ENCODE assay signal across 8 cellular contexts in genomic region chr19:35744688-35745327, GRCh38. TPM values are rescaled to one million over a fixed set of nuclear protein-coding genes. Genes with fewer than 3 reads are reported as not detected.
A peak's percentile ranks its signal among the peaks of the same experiment; 100 is the strongest.
DNase-seq lines count a peak whose midpoint lies in the region; ATAC-seq and TF ChIP-seq lines count a peak whose summit lies in the region.

No MANE protein-coding gene starts in this region.

- H3K27me3 ChIP-seq in CD4-positive, alpha-beta T cell (ENCODE audit: control insufficient read depth, insufficient read depth, low read length), result no peaks in the 10 kb centered on the region
- H3K27me3 ChIP-seq in naive thymus-derived CD4-positive, alpha-beta T cell (ENCODE audit: control insufficient read depth in 2 of 2, insufficient read depth in 2 of 2, low read length in 2 of 2), result no peaks in the 10 kb centered on the region

- H3K9me3 Mint-ChIP-seq in CD4-positive, alpha-beta T cell, result no peaks in the 10 kb centered on the region
- peaks cover 0 to 2% (median 0%) of the 10 kb centered on the region in 11 donors for H3K9me3 Mint-ChIP-seq in naive thymus-derived CD4-positive, alpha-beta T cell
- no peaks in the 10 kb centered on the region for H3K9me3 Mint-ChIP-seq in stimulated activated memory B cell treated with anti-CD40 and anti-IgM and Interleukin-4, amounts not matched to agents 10 μg/mL and 1 μg/mL and 100 μg/mL, for 72 hours

- ATAC-seq in CD4-positive, alpha-beta T cell (ENCODE audit: poor library complexity), result peak; percentile 59
- ATAC-seq in GM21447 (IDR thresholded peaks at IDR 0.05; ENCODE audit: unreplicated experiment), result peak; percentile 40
- ATAC-seq in naive thymus-derived CD4-positive, alpha-beta T cell, result peak; percentile 75
- ATAC-seq in stimulated activated memory B cell treated with anti-CD40 and anti-IgM and Interleukin-4, amounts not matched to agents 10 μg/mL and 1 μg/mL and 100 μg/mL, for 72 hours, result peak; percentile 76

- CTCF ChIA-PET in CD4-positive, alpha-beta T cell (lab: Charles Lee), result interaction anchor here (0.7 to 0.9 kb wide), 2 partner anchors 96 to 186 kb away, joined by 3 to 4 read pairs; no protein-coding TSS in a partner anchor
- CTCF ChIA-PET in naive thymus-derived CD4-positive, alpha-beta T cell (lab: Charles Lee), result interaction anchor here (0.6 to 1.2 kb wide), 2 partner anchors 17 to 19 kb away, joined by 3 read pairs; no protein-coding TSS in a partner anchor

- peak overlapping the region; percentile 98 for H3K27ac ChIP-seq in CD4-positive, alpha-beta T cell (ENCODE audit: low read depth, low read length)
- H3K27ac ChIP-seq in naive thymus-derived CD4-positive, alpha-beta T cell (ENCODE audit: low read depth, low read length), result peak overlapping the region; percentile 98

- H3K4me1 ChIP-seq in naive thymus-derived CD4-positive, alpha-beta T cell (ENCODE audit: control insufficient read depth in 2 of 2, insufficient read depth in 2 of 2, low read length in 2 of 2), result peaks cover 43 to 44% of the 10 kb centered on the region in 2 donors

- H3K36me3 ChIP-seq in naive thymus-derived CD4-positive, alpha-beta T cell (ENCODE audit: control insufficient read depth in 2 of 3, insufficient read depth in 3 of 3, low read length in 3 of 3), result peaks cover 0 to 11% (median 0%) of the 10 kb centered on the region in 3 experiments

- peaks cover 37% of the 10 kb centered on the region for H3K36me3 Mint-ChIP-seq in CD4-positive, alpha-beta T cell (ENCODE audit: low read depth)
- peaks cover 3 to 11% (median 5%) of the 10 kb centered on the region in 5 donors for H3K36me3 Mint-ChIP-seq in naive thymus-derived CD4-positive, alpha-beta T cell
- H3K36me3 Mint-ChIP-seq in stimulated activated memory B cell treated with anti-CD40 and anti-IgM and Interleukin-4, amounts not matched to agents 10 μg/mL and 1 μg/mL and 100 μg/mL, for 72 hours, result peaks cover 17% of the 10 kb centered on the region

- H3K27ac Mint-ChIP-seq in CD4-positive, alpha-beta T cell, result peak overlapping the region; percentile 98
- H3K27ac Mint-ChIP-seq in naive thymus-derived CD4-positive, alpha-beta T cell, result peak overlapping the region; percentile 96 to 100 (median 99)
- H3K27ac Mint-ChIP-seq in stimulated activated memory B cell treated with anti-CD40 and anti-IgM and Interleukin-4, amounts not matched to agents 10 μg/mL and 1 μg/mL and 100 μg/mL, for 72 hours, result peak overlapping the region; percentile 99

- peak overlapping the region; percentile 94 for H3K4me3 Mint-ChIP-seq in CD4-positive, alpha-beta T cell
- H3K4me3 Mint-ChIP-seq in naive thymus-derived CD4-positive, alpha-beta T cell, result peak overlapping the region; percentile 87 to 100 (median 96)
- H3K4me3 Mint-ChIP-seq in stimulated activated memory B cell treated with anti-CD40 and anti-IgM and Interleukin-4, amounts not matched to agents 10 μg/mL and 1 μg/mL and 100 μg/mL, for 72 hours, result peak overlapping the region; percentile 97

- H3K4me1 Mint-ChIP-seq in CD4-positive, alpha-beta T cell (ENCODE audit: low read depth), result peaks cover 55% of the 10 kb centered on the region
- H3K4me1 Mint-ChIP-seq in naive thymus-derived CD4-positive, alpha-beta T cell, result peaks cover 23 to 74% (median 58%) of the 10 kb centered on the region in 7 donors
- peaks cover 67% of the 10 kb centered on the region for H3K4me1 Mint-ChIP-seq in stimulated activated memory B cell treated with anti-CD40 and anti-IgM and Interleukin-4, amounts not matched to agents 10 μg/mL and 1 μg/mL and 100 μg/mL, for 72 hours

- POLR2A ChIA-PET in CD4-positive, alpha-beta T cell (lab: Charles Lee), result interaction anchor here (0.6 to 2.2 kb wide), 18 partner anchors 10 to 310 kb away, joined by 3 to 23 read pairs (median 6); partner anchors contain the start of genes ALKBH6, COX6B1, HSPB6 and KMT2B
- POLR2A ChIA-PET in naive thymus-derived CD4-positive, alpha-beta T cell (lab: Charles Lee), result interaction anchor here (0.5 to 2.9 kb wide), 22 partner anchors 8 to 579 kb away, joined by 3 to 20 read pairs (median 3); partner anchors contain the start of genes COX6B1, HSPB6, KMT2B and POLR2I

- peak overlapping the region; percentile 98 for H3K4me3 ChIP-seq in LNCaP clone FGC (ENCODE audit: low read depth, low read length)
- peak overlapping the region; percentile 99 for H3K4me3 ChIP-seq in naive thymus-derived CD4-positive, alpha-beta T cell (ENCODE audit: low read length)

- intact Hi-C loops in CD4-positive, alpha-beta T cell (cut with DNase I, micrococcal nuclease), result loop anchor here (1.0 to 10.0 kb wide), 7 partner anchors 28 to 370 kb away; partner anchors contain the start of genes COX6B1 (in 1 of the 2), OVOL3 (in 1 of the 2), POLR2I (in 1 of the 2) and TBCB (in 1 of the 2)
- intact Hi-C loops in naive thymus-derived CD4-positive, alpha-beta T cell (cut with micrococcal nuclease), result loop anchor here (1.0 to 10.0 kb wide), 15 partner anchors 28 to 1068 kb away; partner anchors contain the start of genes TBCB (in 2 of the 2), COX6B1 (in 1 of the 2), POLR2I (in 1 of the 2) and SCGB2B2 (in 1 of the 2)

- peak; percentile 87 to 94 (median 89) for DNase-seq in CD4-positive, alpha-beta T cell
- peak; percentile 81 for DNase-seq in LNCaP clone FGC (ENCODE audit: low read depth)
- DNase-seq in RPMI7951 (ENCODE audit: low read depth), result peak; percentile 96
- DNase-seq in activated T-helper 1 cell treated with anti-CD3 and anti-CD28 coated beads, Interleukin-2, amount 50 U/mL, for 16 hours (ENCODE audit: low read depth in 1 of 2, low spot score in 1 of 2), result peak; percentile 82 to 86
- peak; percentile 94 for DNase-seq in fibroblast of gingiva (ENCODE audit: low read depth)
- peak; percentile 77 to 98 (median 95) for DNase-seq in naive thymus-derived CD4-positive, alpha-beta T cell

- H3K9me3 ChIP-seq in CD4-positive, alpha-beta T cell (ENCODE audit: control insufficient read depth, low read length), result no peaks in the 10 kb centered on the region
- no peaks in the 10 kb centered on the region for H3K9me3 ChIP-seq in naive thymus-derived CD4-positive, alpha-beta T cell (ENCODE audit: control insufficient read depth in 2 of 3, low read length in 3 of 3)

- TF ChIP-seq CTCF in CD4-positive, alpha-beta T cell (IDR thresholded peaks at IDR 0.05), result no peak
- TF ChIP-seq CTCF in LNCaP clone FGC (IDR thresholded peaks at IDR 0.05; ENCODE audit: control insufficient read depth, extremely low read depth, insufficient read depth), result peak; percentile 32

- H3K27me3 Mint-ChIP-seq in CD4-positive, alpha-beta T cell, result no peaks in the 10 kb centered on the region
- peaks cover 0 to 2% (median 0%) of the 10 kb centered on the region in 5 donors for H3K27me3 Mint-ChIP-seq in naive thymus-derived CD4-positive, alpha-beta T cell
- H3K27me3 Mint-ChIP-seq in stimulated activated memory B cell treated with anti-CD40 and anti-IgM and Interleukin-4, amounts not matched to agents 10 μg/mL and 1 μg/mL and 100 μg/mL, for 72 hours, result no peaks in the 10 kb centered on the region

RNA-seq across cellular contexts. Expression of gene U2AF1L4, which starts 0.4 kb away (rescaled TPM):
- total RNA-seq in CD4-positive, alpha-beta T cell, result 10 to 100 TPM; 74.6 to 85.8 TPM
- 9.4 and 20.5 TPM in 2 replicates for total RNA-seq in RPMI7951 (2014; rRNA removed; shearing (Covaris generic))
- 10 to 100 TPM; 33.7 to 86.8 (median 68.6) TPM for total RNA-seq in naive thymus-derived CD4-positive, alpha-beta T cell
- 10 to 100 TPM; 75.7 to 89.7 TPM for polyA plus RNA-seq in naive thymus-derived CD4-positive, alpha-beta T cell

RNA-seq across cellular contexts. Expression of gene PSENEN, which starts 0.6 kb away (rescaled TPM):
- total RNA-seq in CD4-positive, alpha-beta T cell, result 1 to 10 TPM; 7.3 to 9.4 TPM
- total RNA-seq in RPMI7951 (2014; rRNA removed; shearing (Covaris generic)), result 130 and 159 TPM in 2 replicates
- 10 to 100 TPM; 20.4 to 50.9 (median 26.3) TPM for total RNA-seq in naive thymus-derived CD4-positive, alpha-beta T cell
- polyA plus RNA-seq in naive thymus-derived CD4-positive, alpha-beta T cell, result 10 to 100 TPM; 49.0 to 79.1 TPM

RNA-seq across cellular contexts. Expression of gene IGFLR1, which starts 2.6 kb away (rescaled TPM):
- total RNA-seq in CD4-positive, alpha-beta T cell, result 10 to 100 TPM; 40.3 to 43.1 TPM
- total RNA-seq in RPMI7951 (2014; rRNA removed; shearing (Covaris generic)), result 4.2 and 6.8 TPM in 2 replicates
- total RNA-seq in naive thymus-derived CD4-positive, alpha-beta T cell, result 100 to 1,000 TPM in 2 of 5 experiments, 10 to 100 TPM in 3; 61.4 to 113 (median 62.8) TPM
- polyA plus RNA-seq in naive thymus-derived CD4-positive, alpha-beta T cell, result 100 to 1,000 TPM in 1 of 2 donors, 10 to 100 TPM in 1; 99.5 to 107 TPM

RNA-seq across cellular contexts. Expression of gene LIN37, which starts 3.6 kb away (rescaled TPM):
- total RNA-seq in CD4-positive, alpha-beta T cell, result 1 to 10 TPM; 4.8 to 6.0 TPM
- 22.0 and 22.3 TPM in 2 replicates for total RNA-seq in RPMI7951 (2014; rRNA removed; shearing (Covaris generic))
- total RNA-seq in naive thymus-derived CD4-positive, alpha-beta T cell, result 10 to 100 TPM in 4 of 5 experiments, 1 to 10 TPM in 1; 7.9 to 33.1 (median 18.9) TPM
- 10 to 100 TPM in 1 of 2 donors, 1 to 10 TPM in 1; 6.7 to 20.6 TPM for polyA plus RNA-seq in naive thymus-derived CD4-positive, alpha-beta T cell

RNA-seq across cellular contexts. Expression of gene HSPB6, which starts 12.0 kb away (rescaled TPM):
- total RNA-seq in CD4-positive, alpha-beta T cell, result not detected
- total RNA-seq in RPMI7951 (2014; rRNA removed; shearing (Covaris generic)), result 0.10 TPM in 1 of 2 replicates, not detected in the other
- under 1 TPM in 1 of 5 experiments, not detected in 4; 0.22 TPM for total RNA-seq in naive thymus-derived CD4-positive, alpha-beta T cell
- not detected for polyA plus RNA-seq in naive thymus-derived CD4-positive, alpha-beta T cell

Comparison
In these comparisons a context has a peak if more than half of its experiments do, and no peak if none do; other contexts are left out.
1. Peak in every context shown above with its lines: DNase-seq, ATAC-seq, H3K4me3 ChIP-seq and H3K27ac ChIP-seq.